Comparison of ENCODE assay signal across 8 cellular contexts in genomic region chr11:57639321-57640067, GRCh38. TPM values are rescaled to one million over a fixed set of nuclear protein-coding genes. Genes with fewer than 3 reads are reported as not detected.
A peak's percentile ranks its signal among the peaks of the same experiment; 100 is the strongest.
DNase-seq lines count a peak whose midpoint lies in the region; ATAC-seq lines count a peak whose summit lies in the region.

No MANE protein-coding gene starts in this region.

- intact Hi-C loops in activated CD4-positive, alpha-beta memory T cell treated with anti-CD3 and anti-CD28 coated beads for 36 hours (cut with micrococcal nuclease), result loop anchor here (2.0 kb wide), 1 partner anchor 295 kb away; no protein-coding TSS in a partner anchor

- ATAC-seq in stimulated activated memory B cell treated with anti-CD40 and anti-IgM and Interleukin-4, amounts not matched to agents 10 μg/mL and 1 μg/mL and 100 μg/mL, for 72 hours, result no peak
- ATAC-seq in HG03432 (IDR thresholded peaks at IDR 0.05; ENCODE audit: unreplicated experiment) (no peak), HG03565 (IDR thresholded peaks at IDR 0.05; ENCODE audit: unreplicated experiment) (no peak)

- DNase-seq in activated CD4-positive, alpha-beta T cell treated with anti-CD3 and anti-CD28 coated beads, Interleukin-2, amount 10 ng/mL, durations not matched to agents 7 days and 5 days, result no peak
- DNase-seq in activated CD4-positive, alpha-beta T cell treated with anti-CD3 and anti-CD28 coated beads for 48 hours, result no peak
- DNase-seq in activated CD4-positive, alpha-beta memory T cell treated with anti-CD3 and anti-CD28 coated beads for 36 hours, result no peak
- DNase-seq in iPS DF 19.7 (ENCODE audit: low read depth, low spot score) (peak; percentile 96), dedifferentiated amniotic fluid mesenchymal stem cell (ENCODE audit: extremely low spot score) (no peak)

- H3K27ac Mint-ChIP-seq in activated CD4-positive, alpha-beta T cell treated with anti-CD3 and anti-CD28 coated beads, Interleukin-2, amount 10 ng/mL, durations not matched to agents 7 days and 5 days, result peak overlapping the region; percentile 25
- H3K27ac Mint-ChIP-seq in activated CD4-positive, alpha-beta memory T cell treated with anti-CD3 and anti-CD28 coated beads for 36 hours, result no peak overlapping the region
- peak overlapping the region; percentile 73 for H3K27ac Mint-ChIP-seq in stimulated activated memory B cell treated with anti-CD40 and anti-IgM and Interleukin-4, amounts not matched to agents 10 μg/mL and 1 μg/mL and 100 μg/mL, for 72 hours

- H3K4me1 Mint-ChIP-seq in activated CD4-positive, alpha-beta T cell treated with anti-CD3 and anti-CD28 coated beads, Interleukin-2, amount 10 ng/mL, durations not matched to agents 7 days and 5 days, result peaks cover 36% of the 10 kb centered on the region
- peaks cover 10% of the 10 kb centered on the region for H3K4me1 Mint-ChIP-seq in activated CD4-positive, alpha-beta memory T cell treated with anti-CD3 and anti-CD28 coated beads for 36 hours (ENCODE audit: low read depth)
- H3K4me1 Mint-ChIP-seq in stimulated activated memory B cell treated with anti-CD40 and anti-IgM and Interleukin-4, amounts not matched to agents 10 μg/mL and 1 μg/mL and 100 μg/mL, for 72 hours, result peaks cover 34% of the 10 kb centered on the region

- no peaks in the 10 kb centered on the region for H3K36me3 Mint-ChIP-seq in activated CD4-positive, alpha-beta T cell treated with anti-CD3 and anti-CD28 coated beads, Interleukin-2, amount 10 ng/mL, durations not matched to agents 7 days and 5 days (ENCODE audit: low read depth)
- H3K36me3 Mint-ChIP-seq in activated CD4-positive, alpha-beta memory T cell treated with anti-CD3 and anti-CD28 coated beads for 36 hours, result no peaks in the 10 kb centered on the region
- no peaks in the 10 kb centered on the region for H3K36me3 Mint-ChIP-seq in stimulated activated memory B cell treated with anti-CD40 and anti-IgM and Interleukin-4, amounts not matched to agents 10 μg/mL and 1 μg/mL and 100 μg/mL, for 72 hours

- H3K9me3 Mint-ChIP-seq in activated CD4-positive, alpha-beta T cell treated with anti-CD3 and anti-CD28 coated beads, Interleukin-2, amount 10 ng/mL, durations not matched to agents 7 days and 5 days, result no peaks in the 10 kb centered on the region
- no peaks in the 10 kb centered on the region for H3K9me3 Mint-ChIP-seq in activated CD4-positive, alpha-beta memory T cell treated with anti-CD3 and anti-CD28 coated beads for 36 hours
- H3K9me3 Mint-ChIP-seq in stimulated activated memory B cell treated with anti-CD40 and anti-IgM and Interleukin-4, amounts not matched to agents 10 μg/mL and 1 μg/mL and 100 μg/mL, for 72 hours, result no peaks in the 10 kb centered on the region

- H3K4me3 Mint-ChIP-seq in activated CD4-positive, alpha-beta T cell treated with anti-CD3 and anti-CD28 coated beads, Interleukin-2, amount 10 ng/mL, durations not matched to agents 7 days and 5 days, result peak overlapping the region; percentile 82
- peak overlapping the region; percentile 78 for H3K4me3 Mint-ChIP-seq in activated CD4-positive, alpha-beta memory T cell treated with anti-CD3 and anti-CD28 coated beads for 36 hours
- peak overlapping the region; percentile 88 for H3K4me3 Mint-ChIP-seq in stimulated activated memory B cell treated with anti-CD40 and anti-IgM and Interleukin-4, amounts not matched to agents 10 μg/mL and 1 μg/mL and 100 μg/mL, for 72 hours

- peaks cover 32% of the 10 kb centered on the region for H3K27me3 Mint-ChIP-seq in activated CD4-positive, alpha-beta T cell treated with anti-CD3 and anti-CD28 coated beads, Interleukin-2, amount 10 ng/mL, durations not matched to agents 7 days and 5 days
- peaks cover 18% of the 10 kb centered on the region for H3K27me3 Mint-ChIP-seq in activated CD4-positive, alpha-beta memory T cell treated with anti-CD3 and anti-CD28 coated beads for 36 hours
- H3K27me3 Mint-ChIP-seq in stimulated activated memory B cell treated with anti-CD40 and anti-IgM and Interleukin-4, amounts not matched to agents 10 μg/mL and 1 μg/mL and 100 μg/mL, for 72 hours, result peaks cover 63% of the 10 kb centered on the region

- POLR2A ChIA-PET in activated CD4-positive, alpha-beta T cell treated with anti-CD3 and anti-CD28 coated beads, Interleukin-2, amount 10 ng/mL, durations not matched to agents 7 days and 5 days (lab: Charles Lee), result no interaction called here
- POLR2A ChIA-PET in activated CD4-positive, alpha-beta memory T cell treated with anti-CD3 and anti-CD28 coated beads for 36 hours (lab: Charles Lee), result interaction anchor here (0.7 to 1.3 kb wide), 4 partner anchors 10 to 110 kb away, joined by 3 read pairs; partner anchors contain the start of genes UBE2L6 and YPEL4

- CTCF ChIA-PET in activated CD4-positive, alpha-beta T cell treated with anti-CD3 and anti-CD28 coated beads, Interleukin-2, amount 10 ng/mL, durations not matched to agents 7 days and 5 days (lab: Charles Lee), result interaction anchor here (0.6 to 4.2 kb wide), 8 partner anchors 10 to 293 kb away, joined by 3 to 45 read pairs (median 4); partner anchors contain the start of genes CLP1, UBE2L6 and YPEL4
- CTCF ChIA-PET in activated CD4-positive, alpha-beta memory T cell treated with anti-CD3 and anti-CD28 coated beads for 36 hours (lab: Charles Lee), result interaction anchor here (1.0 to 8.8 kb wide), 15 partner anchors 13 to 294 kb away, joined by 3 to 121 read pairs (median 5); partner anchors contain the start of genes TIMM10 and UBE2L6

RNA-seq across cellular contexts. Expression of gene YPEL4, which starts 10.2 kb away (rescaled TPM):
- under 1 TPM; 0.17 to 0.19 TPM for total RNA-seq in activated CD4-positive, alpha-beta T cell treated with anti-CD3 and anti-CD28 coated beads, Interleukin-2, amount 10 ng/mL, durations not matched to agents 7 days and 5 days
- under 1 TPM; 0.43 to 0.73 TPM for total RNA-seq in activated CD4-positive, alpha-beta memory T cell treated with anti-CD3 and anti-CD28 coated beads for 36 hours

RNA-seq across cellular contexts. Expression of gene CLP1, which starts 18.1 kb away (rescaled TPM):
- total RNA-seq in activated CD4-positive, alpha-beta T cell treated with anti-CD3 and anti-CD28 coated beads, Interleukin-2, amount 10 ng/mL, durations not matched to agents 7 days and 5 days, result 10 to 100 TPM; 17.1 to 21.2 TPM
- total RNA-seq in activated CD4-positive, alpha-beta memory T cell treated with anti-CD3 and anti-CD28 coated beads for 36 hours, result 10 to 100 TPM; 13.9 to 15.2 TPM

RNA-seq across cellular contexts. Expression of gene ZDHHC5, which starts 28.4 kb away (rescaled TPM):
- 10 to 100 TPM; 62.9 to 65.5 TPM for total RNA-seq in activated CD4-positive, alpha-beta T cell treated with anti-CD3 and anti-CD28 coated beads, Interleukin-2, amount 10 ng/mL, durations not matched to agents 7 days and 5 days
- total RNA-seq in activated CD4-positive, alpha-beta memory T cell treated with anti-CD3 and anti-CD28 coated beads for 36 hours, result 10 to 100 TPM; 56.8 to 65.5 TPM

RNA-seq across cellular contexts. Expression of gene SERPING1, which starts 42.0 kb away (rescaled TPM):
- total RNA-seq in activated CD4-positive, alpha-beta T cell treated with anti-CD3 and anti-CD28 coated beads, Interleukin-2, amount 10 ng/mL, durations not matched to agents 7 days and 5 days, result under 1 TPM in 1 of 2 experiments, not detected in 1; 0.23 TPM
- under 1 TPM in 1 of 2 experiments, not detected in 1; 0.43 TPM for total RNA-seq in activated CD4-positive, alpha-beta memory T cell treated with anti-CD3 and anti-CD28 coated beads for 36 hours
